Comparison of ENCODE assay signal across 20 cellular contexts in genomic region chr15:67181221-67181639, GRCh38.
DNase-seq lines count a peak whose midpoint lies in the region; ATAC-seq, FAIRE-seq and TF ChIP-seq lines count a peak whose summit lies in the region.
"Had no signal": no experiment of that assay in that cellular context is flagged by ENCODE, and none has a peak within 500 bp of the region (broad histone marks: within the 10 kb centered on the region; RNA-seq: fewer than 3 reads in every experiment).

No MANE protein-coding gene starts in this region.

- no peak overlapping the region for H3K27ac Mint-ChIP-seq in activated B cell treated with CpG ODN at 0.5 μM for 24 hours
- H3K27ac Mint-ChIP-seq: neural progenitor cell; stimulated activated memory B cell treated with anti-CD40 and anti-IgM and Interleukin-4, amounts not matched to agents 10 μg/mL and 1 μg/mL and 100 μg/mL, for 72 hours had no signal

- BruUV-seq in HepG2 (replicated peaks; lab: Mats Ljungman, UMichigan): no TSS peak

- H3K27me3 ChIP-seq in HepG2 (ENCODE audit: control insufficient read depth in 1 of 2, insufficient read depth in 2 of 2, low read length in 2 of 2): no peaks in the 10 kb centered on the region
- H3K27me3 ChIP-seq in tibial artery: no peaks in the 10 kb centered on the region
- H3K27me3 ChIP-seq: esophagus squamous epithelium, neural progenitor cell, uterus had no signal

- peaks cover 30 to 67% of the 10 kb centered on the region in 2 experiments for H3K36me3 ChIP-seq in HepG2 (replicated peaks in 1 of 2; ENCODE audit: control insufficient read depth in 1 of 2, insufficient read depth in 2 of 2, low read length in 2 of 2)
- H3K36me3 ChIP-seq in tibial artery: peaks cover 6 to 58% (median 18%) of the 10 kb centered on the region in 3 donors
- H3K36me3 ChIP-seq: neural progenitor cell, uterus had no signal

- H3K27me3 Mint-ChIP-seq in activated B cell treated with CpG ODN at 0.5 μM for 24 hours: no peaks in the 10 kb centered on the region
- H3K27me3 Mint-ChIP-seq: stimulated activated memory B cell treated with anti-CD40 and anti-IgM and Interleukin-4, amounts not matched to agents 10 μg/mL and 1 μg/mL and 100 μg/mL, for 72 hours had no signal

- no peak overlapping the region for H2AFZ ChIP-seq in HepG2 (ENCODE audit: low read length)
- H2AFZ ChIP-seq: neural progenitor cell had no signal

- no peak overlapping the region for H3K4me2 ChIP-seq in HepG2 (ENCODE audit: low read depth, low read length)
- H3K4me2 ChIP-seq: neural progenitor cell had no signal

- TF ChIP-seq CTCF in activated B cell treated with CpG ODN at 0.5 μM for 24 hours (IDR thresholded peaks at IDR 0.05) (no peak), HepG2 (CRISPR knock-in tag; IDR thresholded peaks at IDR 0.05) (peak; percentile 39), tibial artery (IDR thresholded peaks at IDR 0.05) (no peak)

- H3K9me3 Mint-ChIP-seq in activated B cell treated with CpG ODN at 0.5 μM for 24 hours: no peaks in the 10 kb centered on the region
- H3K9me3 Mint-ChIP-seq: neural progenitor cell; stimulated activated memory B cell treated with anti-CD40 and anti-IgM and Interleukin-4, amounts not matched to agents 10 μg/mL and 1 μg/mL and 100 μg/mL, for 72 hours had no signal

- 95% methylated on average over 4 of the region's 15 CpGs for WGBS in HepG2 (ENCODE audit: low lambda C conversion rate)

- POLR2A ChIA-PET in activated B cell treated with CpG ODN at 0.5 μM for 24 hours (lab: Charles Lee): interaction anchor here (0.6 kb wide), 1 partner anchor 72 kb away, joined by 4 read pairs; no protein-coding TSS in a partner anchor
- POLR2A ChIA-PET in HepG2 (lab: Yijun Ruan, JAX): no interaction called here

- no peak for FAIRE-seq in HepG2 (lab: Jason Lieb, UNC)

- peaks cover 15% of the 10 kb centered on the region for H3K4me1 Mint-ChIP-seq in activated B cell treated with CpG ODN at 0.5 μM for 24 hours

- no peaks in the 10 kb centered on the region for H3K79me2 ChIP-seq in HepG2 (ENCODE audit: insufficient read depth, low read length)

- TF ChIP-seq EP300 in HepG2 (IDR thresholded peaks at IDR 0.05; ENCODE audit: low read depth in 2 of 2, low read length in 2 of 2): no peak
- TF ChIP-seq EP300 in HepG2 (CRISPR knock-in tag; IDR thresholded peaks at IDR 0.05; ENCODE audit: borderline replicate concordance): no peak

- CTCF ChIA-PET in activated B cell treated with CpG ODN at 0.5 μM for 24 hours (lab: Charles Lee) (interaction anchor here (0.7 to 1.0 kb wide), 3 partner anchors 116 to 235 kb away, joined by 3 to 6 read pairs (median 3); partner anchors contain the start of gene SMAD3), HepG2 (lab: Yijun Ruan, JAX; ENCODE audit: low intra/inter-chr PET ratio, low total read pairs) (no interaction called here)

- in situ Hi-C loops in HepG2 (cut with HindIII; ENCODE audit: extremely low pct_ligation_motif_present, low pct_unique_long_range_greater_than_20kb): no loop called here

- no peaks in the 10 kb centered on the region for H3K9me3 ChIP-seq in HepG2 (ENCODE audit: low read length)
- H3K9me3 ChIP-seq in tibial artery: no peaks in the 10 kb centered on the region
- H3K9me3 ChIP-seq: esophagus squamous epithelium, uterus had no signal

- H3K4me3 ChIP-seq in HepG2 (replicated peaks in 1 of 3; ENCODE audit: insufficient read depth in 1 of 3, low read depth in 2 of 3, low read length in 3 of 3): no peak overlapping the region
- H3K4me3 ChIP-seq in tibial artery: no peak overlapping the region
- H3K4me3 ChIP-seq: esophagus squamous epithelium, lung, neural progenitor cell, uterus had no signal

- no peak overlapping the region for H3K4me3 Mint-ChIP-seq in activated B cell treated with CpG ODN at 0.5 μM for 24 hours
- H3K4me3 Mint-ChIP-seq: neural progenitor cell; stimulated activated memory B cell treated with anti-CD40 and anti-IgM and Interleukin-4, amounts not matched to agents 10 μg/mL and 1 μg/mL and 100 μg/mL, for 72 hours had no signal

- no peak for TF ChIP-seq RAD21 in HepG2 (CRISPR knock-in tag; IDR thresholded peaks at IDR 0.05)

- DNase-seq in cardiac septum (ENCODE audit: low spot score): peak; percentile 19
- DNase-seq in left cardiac atrium: no peak
- no peak for DNase-seq in activated B cell treated with CpG ODN at 0.5 μM for 24 hours
- DNase-seq in HepG2 (ENCODE audit: low spot score): no peak
- peak; percentile 15 to 48 for DNase-seq in tibial artery
- DNase-seq in OCI-M1 (lab: John Stamatoyannopoulos, UW): no peak
- DNase-seq in T1000 (lab: John Stamatoyannopoulos, UW): no peak
- DNase-seq: activated CD4-positive, alpha-beta T cell treated with anti-CD3 and anti-CD28 coated beads, Interleukin-2, amount 50 U/mL, for 1 hour; esophagus squamous epithelium; GDM1; GOT3; Karpas-422; NCI-H1930; NCI-H524 treated with DMSO at 0.1 percent for 48 hours; RPMI8226 had no signal

- no peak overlapping the region for H3K9ac ChIP-seq in HepG2 (ENCODE audit: insufficient read depth, low read depth, low read length)
- H3K9ac ChIP-seq: neural progenitor cell had no signal

- TF ChIP-seq POLR2A in HepG2 (IDR thresholded peaks at IDR 0.05; ENCODE audit: insufficient read depth in 1 of 2, low read depth in 2 of 2, low read length in 2 of 2): no peak

- H4K20me1 ChIP-seq in HepG2 (ENCODE audit: insufficient read depth, low read length): peaks cover 3% of the 10 kb centered on the region

- peaks cover 36% of the 10 kb centered on the region for H3K4me1 ChIP-seq in HepG2 (ENCODE audit: insufficient read depth, low read length)
- H3K4me1 ChIP-seq in tibial artery: peaks cover 0 to 37% (median 24%) of the 10 kb centered on the region in 4 donors

- intact Hi-C loops in cardiac septum (cut with DNase I): no loop called here
- intact Hi-C loops in left cardiac atrium (cut with DNase I): loop anchor here in 1 of 2 donors (10.0 kb wide), 1 partner anchor 116 kb away; the partner anchor contains the start of gene SMAD3
- intact Hi-C loops in activated B cell treated with CpG ODN at 0.5 μM for 24 hours (cut with micrococcal nuclease): loop anchor here (1.0 to 2.0 kb wide), 2 partner anchors 100 to 235 kb away; no protein-coding TSS in a partner anchor
- intact Hi-C loops in HepG2 (cut with micrococcal nuclease; ENCODE audit: unreplicated experiment): no loop called here
- intact Hi-C loops in tibial artery (cut with DNase I; ENCODE audit: low total_unique reads): no loop called here

- no peak overlapping the region for H3K27ac ChIP-seq in HepG2 (ENCODE audit: extremely low read length, insufficient read depth, low read length)
- no peak overlapping the region for H3K27ac ChIP-seq in tibial artery
- H3K27ac ChIP-seq: esophagus squamous epithelium, neural progenitor cell, uterus had no signal

- ATAC-seq in left cardiac atrium (no peak), activated B cell treated with CpG ODN at 0.5 μM for 24 hours (ENCODE audit: low read depth) (peak; percentile 40), HepG2 (no peak), GM18520 (IDR thresholded peaks at IDR 0.05; ENCODE audit: unreplicated experiment) (no peak)
- ATAC-seq: stimulated activated memory B cell treated with anti-CD40 and anti-IgM and Interleukin-4, amounts not matched to agents 10 μg/mL and 1 μg/mL and 100 μg/mL, for 72 hours had no signal

- H3K36me3 Mint-ChIP-seq in activated B cell treated with CpG ODN at 0.5 μM for 24 hours (ENCODE audit: low read depth): peaks cover 86% of the 10 kb centered on the region

TF ChIP-seq in HepG2, 621 proteins besides CTCF, POLR2A, EP300 and RAD21:
- TF ChIP-seq RBM22 (optimal IDR thresholded peaks at IDR 0.05; ENCODE audit: low read length) (peak; percentile 41), ZNF451 (CRISPR knock-in tag; IDR thresholded peaks at IDR 0.05) (no peak), STAG1 (CRISPR knock-in tag; IDR thresholded peaks at IDR 0.05) (peak; percentile 34), AGO2 (optimal IDR thresholded peaks at IDR 0.05; ENCODE audit: low read depth, low read length) (peak; percentile 9), ZNF251 (CRISPR knock-in tag; IDR thresholded peaks at IDR 0.05) (no peak)
TF ChIP-seq in HepG2: peak in this region for 3.

Comparison
In these comparisons a context has a peak if more than half of its experiments do, and no peak if none do; other contexts are left out.
1. DNase-seq: peak in cardiac septum (single experiment) and tibial artery (2 of 2); none in left cardiac atrium (single experiment), activated B cell treated with CpG ODN at 0.5 μM for 24 hours (single experiment), HepG2 (single experiment), OCI-M1 (single experiment) and T1000 (single experiment).